ENCODE assay signal across 1 cellular context in genomic region chr9:127692071-127692470, GRCh38.
TF ChIP-seq lines count a peak whose summit lies in the region.

No MANE protein-coding gene starts in this region.

TF ChIP-seq in HCT116, 20 proteins besides CTCF, POLR2A, EP300 and RAD21 (continued from another document):
- TF ChIP-seq ZBTB33 (IDR thresholded peaks at IDR 0.05; ENCODE audit: extremely low read depth, insufficient replicate concordance, low read length): no peak
